ENCODE assay signal across 22 cellular contexts in genomic region chr16:10598157-10598556, GRCh38. TPM values are rescaled to one million over a fixed set of nuclear protein-coding genes. Genes with fewer than 3 reads are reported as not detected.
DNase-seq lines count a peak whose midpoint lies in the region; ATAC-seq, FAIRE-seq and TF ChIP-seq lines count a peak whose summit lies in the region.
"Had no signal": no experiment of that assay in that cellular context is flagged by ENCODE, and none has a peak within 500 bp of the region (broad histone marks: within the 10 kb centered on the region; RNA-seq: fewer than 3 reads in every experiment).

No MANE protein-coding gene starts in this region.

- TF ChIP-seq EP300 in transverse colon (IDR thresholded peaks at IDR 0.05; ENCODE audit: low read depth) = no peak

- peak; percentile 24 for TF ChIP-seq POLR2A in transverse colon (IDR thresholded peaks at IDR 0.05)

- no peaks in the 10 kb centered on the region for H3K27me3 ChIP-seq in bronchial epithelial cell (ENCODE audit: control insufficient read depth, insufficient read depth, low read length)
- H3K27me3 ChIP-seq in transverse colon = no peaks in the 10 kb centered on the region

- in situ Hi-C loops in transverse colon (cut with MboI; ENCODE audit: low pct_ligation_motif_present in 1 of 4, low pct_unique_long_range_greater_than_20kb in 1 of 4, low sequenced_read_pairs in 3 of 4) = no loop called here

- H3K9me3 ChIP-seq in transverse colon = no peaks in the 10 kb centered on the region
- H3K9me3 ChIP-seq: adrenal gland had no signal

- peak; percentile 63 for ATAC-seq in left colon
- ATAC-seq: stimulated activated effector memory CD8-positive, alpha-beta T cell treated with anti-CD3 and anti-CD28 coated beads, Interleukin-12 subunit alpha, Interleukin-12 subunit beta, amount 100 ng/mL, for 72 hours had no signal

- H3K4me3 ChIP-seq in bronchial epithelial cell (ENCODE audit: low read depth, low read length) (no peak overlapping the region), transverse colon (no peak overlapping the region)
- H3K4me3 ChIP-seq: adrenal gland, smooth muscle cell had no signal

- DNase-seq in LoVo (ENCODE audit: low spot score) = peak; percentile 17
- peak; percentile 13 for DNase-seq in bronchial epithelial cell (ENCODE audit: low read depth)
- peak; percentile 90 to 91 for DNase-seq in left colon
- DNase-seq in transverse colon = peak; percentile 88
- no peak for DNase-seq in substantia nigra (lab: John Stamatoyannopoulos, UW)
- DNase-seq in COLO668 (lab: John Stamatoyannopoulos, UW; ENCODE audit: unreplicated experiment) = no peak
- DNase-seq in central memory CD4-positive, alpha-beta T cell = no peak
- no peak for DNase-seq in NCI-H187 treated with DMSO at 0.1 percent for 48 hours (lab: John Stamatoyannopoulos, UW)
- DNase-seq: activated CD4-positive, alpha-beta T cell treated with anti-CD3 and anti-CD28 coated beads for 4 hours; activated naive CD4-positive, alpha-beta T cell; activated T-cell treated with anti-CD3 and anti-CD28 coated beads, Interleukin-2, amount 50 U/mL, for 24 hours; HCEC 1CT; kidney; naive B cell; NCI-H1417; NCI-H446 had no signal

- WGBS in transverse colon (ENCODE audit: low coverage in 1 of 2), 2 donors = 19 to 38% methylated on average over 5 to 11 of the region's 11 CpGs

- intact Hi-C loops in left colon (cut with DNase I, micrococcal nuclease) (no loop called here), transverse colon (cut with DNase I; ENCODE audit: low total_unique reads) (no loop called here)

- H3K36me3 ChIP-seq in bronchial epithelial cell (ENCODE audit: control insufficient read depth, insufficient read depth, low read length) = no peaks in the 10 kb centered on the region
- no peaks in the 10 kb centered on the region for H3K36me3 ChIP-seq in transverse colon
- H3K36me3 ChIP-seq: adrenal gland had no signal

- peaks cover 0 to 65% (median 34%) of the 10 kb centered on the region in 4 donors for H3K4me1 ChIP-seq in transverse colon
- H3K4me1 ChIP-seq: adrenal gland had no signal

- FAIRE-seq in bronchial epithelial cell (lab: Jason Lieb, UNC) = no peak
- FAIRE-seq: colon, GM19239, kidney had no signal

- peak overlapping the region; percentile 72 to 82 (median 80) for H3K27ac ChIP-seq in transverse colon
- H3K27ac ChIP-seq in substantia nigra (ENCODE audit: low read depth, low read length, poor library complexity, severe bottlenecking) = no peak overlapping the region
- H3K27ac ChIP-seq: adrenal gland had no signal

- TF ChIP-seq CTCF in bronchial epithelial cell (IDR thresholded peaks at IDR 0.05; ENCODE audit: insufficient read depth, low read length, severe bottlenecking) (no peak), transverse colon (IDR thresholded peaks at IDR 0.05) (no peak)

RNA-seq across cellular contexts. Expression of gene EMP2, which starts 17.8 kb away (rescaled TPM):
- total RNA-seq in bronchial epithelial cell (15.5 and 24.6 TPM in 2 replicates), left colon (100 to 1,000 TPM; 107 to 111 TPM), transverse colon (10 to 100 TPM; 22.1 to 51.0 (median 40.2) TPM)
- total RNA-seq: activated CD8-positive, alpha-beta memory T cell treated with anti-CD3 and anti-CD28 coated beads for 36 hours had no signal

Comparison
In these comparisons a context has a peak if more than half of its experiments do, and no peak if none do; other contexts are left out.
1. DNase-seq: peak in LoVo (single experiment), bronchial epithelial cell (single experiment), left colon (2 of 2) and transverse colon (single experiment); none in substantia nigra (0 of 49), COLO668 (single experiment), central memory CD4-positive, alpha-beta T cell (single experiment) and NCI-H187 treated with DMSO at 0.1 percent for 48 hours (single experiment).